Comparison of ENCODE assay signal across 1 cellular context in the genomic region with DNA sequence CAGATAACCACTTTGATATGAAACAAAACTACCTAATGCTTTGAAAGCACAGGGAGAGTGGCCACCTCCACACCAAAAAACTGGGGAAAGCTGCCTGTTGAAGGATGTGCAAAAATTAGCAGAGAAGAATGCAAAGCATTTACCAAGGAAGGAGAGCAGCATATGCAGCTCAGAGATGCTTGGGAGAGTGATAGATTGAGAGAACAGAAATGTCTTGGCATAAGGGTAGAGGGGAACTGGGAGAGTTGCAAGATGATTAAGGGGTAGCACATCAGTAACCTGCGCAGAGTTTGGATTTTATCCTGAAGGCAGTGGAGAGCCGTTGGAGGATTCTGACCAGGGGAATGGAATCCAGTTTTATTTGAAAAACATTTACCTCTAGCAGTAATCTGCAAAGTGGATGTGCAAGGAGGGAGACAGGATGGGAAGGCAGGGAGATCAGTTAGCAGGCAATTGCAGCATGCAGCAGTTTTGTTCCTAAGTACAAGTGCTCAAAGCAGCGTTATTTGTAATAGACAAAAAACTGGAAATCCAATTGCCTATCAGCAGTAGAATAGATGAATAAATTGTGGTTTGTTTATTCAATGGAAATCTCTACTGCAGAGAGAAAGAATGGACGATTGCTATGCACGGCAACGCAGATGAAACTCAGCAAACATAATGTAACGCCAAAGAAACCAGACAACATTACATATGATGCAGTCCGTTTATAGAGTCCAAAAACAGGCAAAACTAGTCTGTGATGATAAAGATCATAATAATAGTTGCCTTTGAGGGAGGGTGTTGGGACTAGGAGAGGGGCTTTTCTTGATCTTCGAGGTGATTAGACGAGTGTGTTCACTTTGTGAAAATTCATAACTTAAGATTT.
TF ChIP-seq lines count a peak whose summit lies in the region.

No MANE protein-coding gene starts in this region.

TF ChIP-seq in IMR-90, 13 proteins besides CTCF, POLR2A, EP300 and RAD21:
- TF ChIP-seq, protein P1, sequence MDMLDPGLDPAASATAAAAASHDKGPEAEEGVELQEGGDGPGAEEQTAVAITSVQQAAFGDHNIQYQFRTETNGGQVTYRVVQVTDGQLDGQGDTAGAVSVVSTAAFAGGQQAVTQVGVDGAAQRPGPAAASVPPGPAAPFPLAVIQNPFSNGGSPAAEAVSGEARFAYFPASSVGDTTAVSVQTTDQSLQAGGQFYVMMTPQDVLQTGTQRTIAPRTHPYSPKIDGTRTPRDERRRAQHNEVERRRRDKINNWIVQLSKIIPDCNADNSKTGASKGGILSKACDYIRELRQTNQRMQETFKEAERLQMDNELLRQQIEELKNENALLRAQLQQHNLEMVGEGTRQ (IDR thresholded peaks at IDR 0.05; ENCODE audit: low read depth, low read length): no peak
- no peak for TF ChIP-seq FOS (IDR thresholded peaks at IDR 0.05; ENCODE audit: low read depth, low read length)
- TF ChIP-seq RFX5 (IDR thresholded peaks at IDR 0.05; ENCODE audit: low read depth, low read length): no peak
TF ChIP-seq in IMR-90: peak in this region for 0.
